In the genomic region with DNA sequence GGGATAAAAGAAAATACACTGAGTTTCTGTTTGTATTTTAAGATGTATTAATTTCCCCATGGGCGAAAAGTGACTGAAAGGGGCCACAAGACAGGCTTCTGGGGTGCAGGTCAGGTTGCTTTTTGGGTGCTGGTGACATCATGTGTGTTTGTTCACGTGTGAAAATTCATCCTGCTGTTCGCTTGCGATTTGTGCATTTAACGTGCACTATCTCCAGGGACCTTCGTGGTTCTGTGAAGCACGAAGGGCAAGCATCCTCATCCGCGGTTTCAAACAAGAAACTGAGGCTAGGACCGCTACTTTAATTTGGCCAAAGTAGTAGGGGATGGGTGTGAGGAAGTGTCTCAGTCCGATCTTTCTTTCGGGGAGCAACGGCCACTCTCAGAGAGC, we compare ENCODE assay signal across 8 cellular contexts. TPM values are rescaled to one million over a fixed set of nuclear protein-coding genes. Genes with fewer than 3 reads are reported as not detected.
A peak's percentile ranks its signal among the peaks of the same experiment; 100 is the strongest.
DNase-seq lines count a peak whose midpoint lies in the region; ATAC-seq and TF ChIP-seq lines count a peak whose summit lies in the region.

No MANE protein-coding gene starts in this region.

- H3K4me1 ChIP-seq in CD4-positive, CD25-positive, alpha-beta regulatory T cell (ENCODE audit: control insufficient read depth, insufficient read depth, low read length, poor library complexity, severe bottlenecking), result peaks cover 35% of the 10 kb centered on the region
- H3K4me1 ChIP-seq in Karpas-422 (ENCODE audit: low read length), result peaks cover 22% of the 10 kb centered on the region

- H3K9ac ChIP-seq in Karpas-422 (ENCODE audit: low read length), result peak overlapping the region; percentile 72

- H3K27ac Mint-ChIP-seq in CD4-positive, CD25-positive, alpha-beta regulatory T cell, result peak overlapping the region in 2 of 3 donors; percentile 74 to 80
- H3K27ac Mint-ChIP-seq in dendritic cell treated with granulocyte-macrophage colony-stimulating factor and Interleukin-4, amounts not matched to agents 40 ng/mL and 50 ng/mL, for 4 days, result no peak overlapping the region
- H3K27ac Mint-ChIP-seq in neural crest cell (ENCODE audit: unreplicated experiment), result peak overlapping the region; percentile 35

- no peaks in the 10 kb centered on the region for H3K36me3 ChIP-seq in CD4-positive, CD25-positive, alpha-beta regulatory T cell (ENCODE audit: control insufficient read depth, insufficient read depth, low read length)
- no peaks in the 10 kb centered on the region for H3K36me3 ChIP-seq in Karpas-422 (ENCODE audit: insufficient read depth, low read length)

- H3K4me3 ChIP-seq in CD4-positive, CD25-positive, alpha-beta regulatory T cell (ENCODE audit: low read depth, low read length), result peak overlapping the region; percentile 78
- H3K4me3 ChIP-seq in Karpas-422 (ENCODE audit: low read length), result peak overlapping the region; percentile 83

- H3K9me3 ChIP-seq in CD4-positive, CD25-positive, alpha-beta regulatory T cell (ENCODE audit: control insufficient read depth in 2 of 2, low read length in 2 of 2), result no peaks in the 10 kb centered on the region
- no peaks in the 10 kb centered on the region for H3K9me3 ChIP-seq in Karpas-422 (ENCODE audit: low read length)

- H3K36me3 Mint-ChIP-seq in CD4-positive, CD25-positive, alpha-beta regulatory T cell, result no peaks in the 10 kb centered on the region
- H3K36me3 Mint-ChIP-seq in dendritic cell treated with granulocyte-macrophage colony-stimulating factor and Interleukin-4, amounts not matched to agents 40 ng/mL and 50 ng/mL, for 4 days (ENCODE audit: low read depth), result peaks cover 10% of the 10 kb centered on the region
- no peaks in the 10 kb centered on the region for H3K36me3 Mint-ChIP-seq in neural crest cell (ENCODE audit: low read depth)

- H3K27me3 ChIP-seq in CD4-positive, CD25-positive, alpha-beta regulatory T cell (ENCODE audit: control insufficient read depth, insufficient read depth, low read length), result peaks cover 8% of the 10 kb centered on the region
- no peaks in the 10 kb centered on the region for H3K27me3 ChIP-seq in Karpas-422 (ENCODE audit: low read length)

- no peaks in the 10 kb centered on the region for H4K20me1 ChIP-seq in Karpas-422 (ENCODE audit: insufficient read depth, low read depth, low read length)

- H3K4me2 ChIP-seq in Karpas-422 (ENCODE audit: low read depth, low read length, poor library complexity, severe bottlenecking), result peak overlapping the region; percentile 100

- no peak for ATAC-seq in CD4-positive, CD25-positive, alpha-beta regulatory T cell (ENCODE audit: low read depth in 2 of 2)
- ATAC-seq in GM19351 (IDR thresholded peaks at IDR 0.05; ENCODE audit: unreplicated experiment) (no peak), GM19035 (IDR thresholded peaks at IDR 0.05; ENCODE audit: unreplicated experiment) (no peak)

- H3K79me2 ChIP-seq in Karpas-422 (ENCODE audit: low read length), result no peaks in the 10 kb centered on the region

- DNase-seq in CD4-positive, CD25-positive, alpha-beta regulatory T cell, result peak in 1 of 3 donors; percentile 57
- DNase-seq in Karpas-422 (peak; percentile 54), neural crest cell (ENCODE audit: low read depth, low spot score) (no peak), UCSD-AML1 (lab: John Stamatoyannopoulos, UW; ENCODE audit: unreplicated experiment) (no peak), NCI-H1694 treated with DMSO at 0.1 percent for 48 hours (lab: John Stamatoyannopoulos, UW) (no peak)

- no peak for TF ChIP-seq CTCF in neural crest cell (conservative IDR thresholded peaks at IDR 0.05)

- H3K4me1 Mint-ChIP-seq in CD4-positive, CD25-positive, alpha-beta regulatory T cell, result peaks cover 0 to 25% (median 6%) of the 10 kb centered on the region in 4 donors
- peaks cover 36% of the 10 kb centered on the region for H3K4me1 Mint-ChIP-seq in dendritic cell treated with granulocyte-macrophage colony-stimulating factor and Interleukin-4, amounts not matched to agents 40 ng/mL and 50 ng/mL, for 4 days (ENCODE audit: low read depth)
- peaks cover 32% of the 10 kb centered on the region for H3K4me1 Mint-ChIP-seq in neural crest cell

- peaks cover 0 to 2% (median 0%) of the 10 kb centered on the region in 7 donors for H3K9me3 Mint-ChIP-seq in CD4-positive, CD25-positive, alpha-beta regulatory T cell
- no peaks in the 10 kb centered on the region for H3K9me3 Mint-ChIP-seq in dendritic cell treated with granulocyte-macrophage colony-stimulating factor and Interleukin-4, amounts not matched to agents 40 ng/mL and 50 ng/mL, for 4 days
- no peaks in the 10 kb centered on the region for H3K9me3 Mint-ChIP-seq in neural crest cell

- H3K27me3 Mint-ChIP-seq in CD4-positive, CD25-positive, alpha-beta regulatory T cell, result peaks cover 31% of the 10 kb centered on the region
- H3K27me3 Mint-ChIP-seq in dendritic cell treated with granulocyte-macrophage colony-stimulating factor and Interleukin-4, amounts not matched to agents 40 ng/mL and 50 ng/mL, for 4 days, result peaks cover 26% of the 10 kb centered on the region
- peaks cover 21% of the 10 kb centered on the region for H3K27me3 Mint-ChIP-seq in neural crest cell (ENCODE audit: low read depth)

- H3K9me2 ChIP-seq in Karpas-422 (replicated peaks; ENCODE audit: insufficient read depth, low read length), result no peaks in the 10 kb centered on the region

- H2AFZ ChIP-seq in Karpas-422 (ENCODE audit: low read length), result peak overlapping the region; percentile 100

- peak overlapping the region; percentile 85 to 92 (median 91) for H3K4me3 Mint-ChIP-seq in CD4-positive, CD25-positive, alpha-beta regulatory T cell
- peak overlapping the region; percentile 70 for H3K4me3 Mint-ChIP-seq in dendritic cell treated with granulocyte-macrophage colony-stimulating factor and Interleukin-4, amounts not matched to agents 40 ng/mL and 50 ng/mL, for 4 days
- peak overlapping the region; percentile 87 for H3K4me3 Mint-ChIP-seq in neural crest cell

- intact Hi-C loops in dendritic cell treated with granulocyte-macrophage colony-stimulating factor and Interleukin-4, amounts not matched to agents 40 ng/mL and 50 ng/mL, for 4 days (cut with micrococcal nuclease), result loop anchor here (5.0 kb wide), 1 partner anchor 152 kb away; no protein-coding TSS in a partner anchor

- no peak overlapping the region for H3K27ac ChIP-seq in CD4-positive, CD25-positive, alpha-beta regulatory T cell (ENCODE audit: insufficient read depth, low read length, poor library complexity, severe bottlenecking)
- no peak overlapping the region for H3K27ac ChIP-seq in Karpas-422 (ENCODE audit: low read length)

RNA-seq across cellular contexts. Expression of gene SMAD6, which starts 1.6 kb away (rescaled TPM):
- total RNA-seq in CD4-positive, CD25-positive, alpha-beta regulatory T cell, result 0.27 TPM
- polyA plus RNA-seq in CD4-positive, CD25-positive, alpha-beta regulatory T cell, result not detected
- 0.89 and 1.8 TPM in 2 replicates for total RNA-seq in Karpas-422 (2014; rRNA removed; shearing (Covaris generic); ENCODE audit: low replicate concordance)
- total RNA-seq in neural crest cell, result 4.7 and 5.4 TPM in 2 replicates
